Comparison of ENCODE assay signal across 1 cellular context in genomic region chr7:47497367-47498096, GRCh38.
TF ChIP-seq lines count a peak whose summit lies in the region.

No MANE protein-coding gene starts in this region.

TF ChIP-seq in GM12878, 131 proteins besides CTCF, POLR2A, EP300 and RAD21 (continued from another document):
- TF ChIP-seq, protein P1, sequence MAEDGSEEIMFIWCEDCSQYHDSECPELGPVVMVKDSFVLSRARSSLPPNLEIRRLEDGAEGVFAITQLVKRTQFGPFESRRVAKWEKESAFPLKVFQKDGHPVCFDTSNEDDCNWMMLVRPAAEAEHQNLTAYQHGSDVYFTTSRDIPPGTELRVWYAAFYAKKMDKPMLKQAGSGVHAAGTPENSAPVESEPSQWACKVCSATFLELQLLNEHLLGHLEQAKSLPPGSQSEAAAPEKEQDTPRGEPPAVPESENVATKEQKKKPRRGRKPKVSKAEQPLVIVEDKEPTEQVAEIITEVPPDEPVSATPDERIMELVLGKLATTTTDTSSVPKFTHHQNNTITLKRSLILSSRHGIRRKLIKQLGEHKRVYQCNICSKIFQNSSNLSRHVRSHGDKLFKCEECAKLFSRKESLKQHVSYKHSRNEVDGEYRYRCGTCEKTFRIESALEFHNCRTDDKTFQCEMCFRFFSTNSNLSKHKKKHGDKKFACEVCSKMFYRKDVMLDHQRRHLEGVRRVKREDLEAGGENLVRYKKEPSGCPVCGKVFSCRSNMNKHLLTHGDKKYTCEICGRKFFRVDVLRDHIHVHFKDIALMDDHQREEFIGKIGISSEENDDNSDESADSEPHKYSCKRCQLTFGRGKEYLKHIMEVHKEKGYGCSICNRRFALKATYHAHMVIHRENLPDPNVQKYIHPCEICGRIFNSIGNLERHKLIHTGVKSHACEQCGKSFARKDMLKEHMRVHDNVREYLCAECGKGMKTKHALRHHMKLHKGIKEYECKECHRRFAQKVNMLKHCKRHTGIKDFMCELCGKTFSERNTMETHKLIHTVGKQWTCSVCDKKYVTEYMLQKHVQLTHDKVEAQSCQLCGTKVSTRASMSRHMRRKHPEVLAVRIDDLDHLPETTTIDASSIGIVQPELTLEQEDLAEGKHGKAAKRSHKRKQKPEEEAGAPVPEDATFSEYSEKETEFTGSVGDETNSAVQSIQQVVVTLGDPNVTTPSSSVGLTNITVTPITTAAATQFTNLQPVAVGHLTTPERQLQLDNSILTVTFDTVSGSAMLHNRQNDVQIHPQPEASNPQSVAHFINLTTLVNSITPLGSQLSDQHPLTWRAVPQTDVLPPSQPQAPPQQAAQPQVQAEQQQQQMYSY (CRISPR knock-in tag; IDR thresholded peaks at IDR 0.05) = no peak
- TF ChIP-seq POU2F2 (IDR thresholded peaks at IDR 0.05; ENCODE audit: borderline replicate concordance, low read depth, low read length) (peak; percentile 65; the same call in 1 of the 3 replicates), RUNX3 (IDR thresholded peaks at IDR 0.05; ENCODE audit: low read length) (peak; percentile 6; the same call in 1 of the 2 replicates), GABPA (IDR thresholded peaks at IDR 0.05; ENCODE audit: low read depth) (0 out of 2 replicates have a peak, but pooled peaks have one; percentile 22), USF1 (IDR thresholded peaks at IDR 0.05; ENCODE audit: borderline replicate concordance, extremely low read length, insufficient read depth, low read depth, low read length) (peak; percentile 4), BHLHE40 (IDR thresholded peaks at IDR 0.05; ENCODE audit: borderline replicate concordance in 1 of 2, low read depth in 2 of 2, low read length in 1 of 2) (0 out of 4 replicates have a peak, but pooled peaks of 1 of the 2 experiments have one; percentile 10), SMARCA5 (IDR thresholded peaks at IDR 0.05) (no peak), JUNB (IDR thresholded peaks at IDR 0.05) (no peak), IRF4 (IDR thresholded peaks at IDR 0.05; ENCODE audit: low read depth, low read length) (0 out of 2 replicates have a peak, but pooled peaks have one; percentile 27), ZNF217 (IDR thresholded peaks at IDR 0.05) (no peak), FOXK2 (IDR thresholded peaks at IDR 0.05) (no peak), SPI1 (IDR thresholded peaks at IDR 0.05; ENCODE audit: borderline replicate concordance, insufficient read depth, low read depth, low read length) (no peak), E2F8 (IDR thresholded peaks at IDR 0.05; ENCODE audit: low read depth, partially characterized antibody) (no peak)
- TF ChIP-seq, protein P2, sequence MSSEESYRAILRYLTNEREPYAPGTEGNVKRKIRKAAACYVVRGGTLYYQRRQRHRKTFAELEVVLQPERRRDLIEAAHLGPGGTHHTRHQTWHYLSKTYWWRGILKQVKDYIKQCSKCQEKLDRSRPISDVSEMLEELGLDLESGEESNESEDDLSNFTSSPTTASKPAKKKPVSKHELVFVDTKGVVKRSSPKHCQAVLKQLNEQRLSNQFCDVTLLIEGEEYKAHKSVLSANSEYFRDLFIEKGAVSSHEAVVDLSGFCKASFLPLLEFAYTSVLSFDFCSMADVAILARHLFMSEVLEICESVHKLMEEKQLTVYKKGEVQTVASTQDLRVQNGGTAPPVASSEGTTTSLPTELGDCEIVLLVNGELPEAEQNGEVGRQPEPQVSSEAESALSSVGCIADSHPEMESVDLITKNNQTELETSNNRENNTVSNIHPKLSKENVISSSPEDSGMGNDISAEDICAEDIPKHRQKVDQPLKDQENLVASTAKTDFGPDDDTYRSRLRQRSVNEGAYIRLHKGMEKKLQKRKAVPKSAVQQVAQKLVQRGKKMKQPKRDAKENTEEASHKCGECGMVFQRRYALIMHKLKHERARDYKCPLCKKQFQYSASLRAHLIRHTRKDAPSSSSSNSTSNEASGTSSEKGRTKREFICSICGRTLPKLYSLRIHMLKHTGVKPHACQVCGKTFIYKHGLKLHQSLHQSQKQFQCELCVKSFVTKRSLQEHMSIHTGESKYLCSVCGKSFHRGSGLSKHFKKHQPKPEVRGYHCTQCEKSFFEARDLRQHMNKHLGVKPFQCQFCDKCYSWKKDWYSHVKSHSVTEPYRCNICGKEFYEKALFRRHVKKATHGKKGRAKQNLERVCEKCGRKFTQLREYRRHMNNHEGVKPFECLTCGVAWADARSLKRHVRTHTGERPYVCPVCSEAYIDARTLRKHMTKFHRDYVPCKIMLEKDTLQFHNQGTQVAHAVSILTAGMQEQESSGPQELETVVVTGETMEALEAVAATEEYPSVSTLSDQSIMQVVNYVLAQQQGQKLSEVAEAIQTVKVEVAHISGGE (CRISPR knock-in tag; IDR thresholded peaks at IDR 0.05) = no peak
- TF ChIP-seq, protein P3, sequence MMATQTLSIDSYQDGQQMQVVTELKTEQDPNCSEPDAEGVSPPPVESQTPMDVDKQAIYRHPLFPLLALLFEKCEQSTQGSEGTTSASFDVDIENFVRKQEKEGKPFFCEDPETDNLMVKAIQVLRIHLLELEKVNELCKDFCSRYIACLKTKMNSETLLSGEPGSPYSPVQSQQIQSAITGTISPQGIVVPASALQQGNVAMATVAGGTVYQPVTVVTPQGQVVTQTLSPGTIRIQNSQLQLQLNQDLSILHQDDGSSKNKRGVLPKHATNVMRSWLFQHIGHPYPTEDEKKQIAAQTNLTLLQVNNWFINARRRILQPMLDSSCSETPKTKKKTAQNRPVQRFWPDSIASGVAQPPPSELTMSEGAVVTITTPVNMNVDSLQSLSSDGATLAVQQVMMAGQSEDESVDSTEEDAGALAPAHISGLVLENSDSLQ (IDR thresholded peaks at IDR 0.05) = peak; percentile 49; the same call in 1 of the 2 replicates
